Comparison of ENCODE assay signal across 27 cellular contexts in the genomic region with DNA sequence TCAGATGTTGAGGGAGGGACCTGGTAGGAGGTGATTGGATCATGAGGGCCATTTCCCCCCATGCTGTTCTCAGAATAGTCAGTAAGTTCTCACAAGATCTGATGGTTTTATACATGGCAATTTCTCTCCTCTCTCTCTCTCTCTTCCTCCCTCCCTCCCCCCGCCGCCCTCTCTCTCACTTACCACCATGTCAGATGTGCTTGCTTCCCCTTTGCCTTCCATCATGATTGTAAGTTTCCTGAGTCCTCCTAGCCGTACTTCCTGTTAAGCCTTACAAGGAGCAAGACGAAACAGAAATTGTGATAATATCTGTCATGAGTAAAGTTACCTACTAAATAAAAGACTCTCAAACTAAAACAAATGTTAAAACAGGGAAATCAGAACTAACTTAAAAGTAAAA. TPM values are rescaled to one million over a fixed set of nuclear protein-coding genes. Genes with fewer than 3 reads are reported as not detected.
A peak's percentile ranks its signal among the peaks of the same experiment; 100 is the strongest.
DNase-seq lines count a peak whose midpoint lies in the region; ATAC-seq and TF ChIP-seq lines count a peak whose summit lies in the region.
"Had no signal": no experiment of that assay in that cellular context is flagged by ENCODE, and none has a peak within 500 bp of the region (broad histone marks: within the 10 kb centered on the region; RNA-seq: fewer than 3 reads in every experiment).

No MANE protein-coding gene starts in this region.

- peaks cover 26% of the 10 kb centered on the region for H3K4me1 ChIP-seq in BLaER1
- H3K4me1 ChIP-seq in RWPE2 (ENCODE audit: insufficient read depth, poor library complexity, severe bottlenecking): peaks cover 27% of the 10 kb centered on the region
- H3K4me1 ChIP-seq: ascending aorta, gastrocnemius medialis, testis had no signal

- no peak overlapping the region for H3K9ac ChIP-seq in BLaER1
- H3K9ac ChIP-seq: GM23248 had no signal

- POLR2A ChIA-PET in naive thymus-derived CD8-positive, alpha-beta T cell (lab: Charles Lee): no interaction called here

- DNase-seq in KBM-7 (peak; percentile 81), RWPE2 (ENCODE audit: low spot score) (no peak), immature natural killer cell (no peak), NCI-H1092 treated with DMSO at 0.1 percent for 48 hours (lab: John Stamatoyannopoulos, UW) (no peak), RKO (ENCODE audit: low spot score) (no peak)
- no peak for DNase-seq in naive thymus-derived CD8-positive, alpha-beta T cell
- DNase-seq: ACHN; activated B cell treated with CpG ODN at 0.5 μM for 24 hours; activated CD8-positive, alpha-beta memory T cell treated with anti-CD3 and anti-CD28 coated beads for 24 hours; activated naive CD4-positive, alpha-beta T cell treated with anti-CD3 and anti-CD28 coated beads, Interleukin-2, amount 50 U/mL, for 16 hours; activated T-cell treated with anti-CD3 and anti-CD28 coated beads, Interleukin-2, amount 50 U/mL, for 48 hours; CD8-positive, alpha-beta T cell; effector CD4-positive, alpha-beta T cell; GM23248; NCI-H187; NCI-H82; occipital lobe; retina; RPMI8226; T-helper 1 cell; testis had no signal

- H3K9me3 Mint-ChIP-seq in immature natural killer cell: no peaks in the 10 kb centered on the region
- H3K9me3 Mint-ChIP-seq in naive thymus-derived CD8-positive, alpha-beta T cell: no peaks in the 10 kb centered on the region
- H3K9me3 Mint-ChIP-seq: activated B cell treated with CpG ODN at 0.5 μM for 24 hours; CD8-positive, alpha-beta T cell; stimulated activated memory B cell treated with anti-CD40 and anti-IgM and Interleukin-4, amounts not matched to agents 10 μg/mL and 1 μg/mL and 100 μg/mL, for 72 hours had no signal

- in situ Hi-C loops in KBM-7 (cut with MboI; ENCODE audit: low pct_unique_long_range_greater_than_20kb, low sequenced_read_pairs): no loop called here

- ATAC-seq in RWPE2 (ENCODE audit: low read depth) (no peak), HG02759 (IDR thresholded peaks at IDR 0.05; ENCODE audit: unreplicated experiment) (no peak)
- no peak for ATAC-seq in naive thymus-derived CD8-positive, alpha-beta T cell
- ATAC-seq: CD8-positive, alpha-beta T cell; esophagus mucosa; gastrocnemius medialis; stimulated activated memory B cell treated with anti-CD40 and anti-IgM and Interleukin-4, amounts not matched to agents 10 μg/mL and 1 μg/mL and 100 μg/mL, for 72 hours had no signal

- H3K36me3 Mint-ChIP-seq in immature natural killer cell: no peaks in the 10 kb centered on the region
- H3K36me3 Mint-ChIP-seq in naive thymus-derived CD8-positive, alpha-beta T cell: no peaks in the 10 kb centered on the region
- H3K36me3 Mint-ChIP-seq: CD8-positive, alpha-beta T cell; stimulated activated memory B cell treated with anti-CD40 and anti-IgM and Interleukin-4, amounts not matched to agents 10 μg/mL and 1 μg/mL and 100 μg/mL, for 72 hours had no signal

- H3K27ac Mint-ChIP-seq in immature natural killer cell: peak overlapping the region; percentile 58 to 94 (median 86)
- no peak overlapping the region for H3K27ac Mint-ChIP-seq in naive thymus-derived CD8-positive, alpha-beta T cell
- H3K27ac Mint-ChIP-seq: activated B cell treated with CpG ODN at 0.5 μM for 24 hours; CD8-positive, alpha-beta T cell; stimulated activated memory B cell treated with anti-CD40 and anti-IgM and Interleukin-4, amounts not matched to agents 10 μg/mL and 1 μg/mL and 100 μg/mL, for 72 hours had no signal

- H3K4me1 Mint-ChIP-seq in immature natural killer cell: peaks cover 80 to 92% of the 10 kb centered on the region in 2 donors
- H3K4me1 Mint-ChIP-seq in naive thymus-derived CD8-positive, alpha-beta T cell: peaks cover 0 to 17% (median under 1%) of the 10 kb centered on the region in 4 donors

- H3K9me3 ChIP-seq in BLaER1 (peaks cover 8% of the 10 kb centered on the region), RWPE2 (ENCODE audit: severe bottlenecking) (no peaks in the 10 kb centered on the region)
- H3K9me3 ChIP-seq: ascending aorta, gastrocnemius medialis, testis had no signal

- TF ChIP-seq CTCF in RWPE2 (IDR thresholded peaks at IDR 0.05; ENCODE audit: poor library complexity, severe bottlenecking): no peak

- H3K27ac ChIP-seq in BLaER1 (no peak overlapping the region), RWPE2 (ENCODE audit: poor library complexity, severe bottlenecking) (peak overlapping the region; percentile 98)
- H3K27ac ChIP-seq: ascending aorta, gastrocnemius medialis, GM23248, testis had no signal

- no peaks in the 10 kb centered on the region for H4K20me1 ChIP-seq in BLaER1

- H3K27me3 ChIP-seq in BLaER1: no peaks in the 10 kb centered on the region
- no peaks in the 10 kb centered on the region for H3K27me3 ChIP-seq in RWPE2 (ENCODE audit: insufficient read depth, poor library complexity, severe bottlenecking)
- H3K27me3 ChIP-seq: ascending aorta, gastrocnemius medialis, testis had no signal

- H3K27me3 Mint-ChIP-seq in immature natural killer cell (ENCODE audit: low read depth in 3 of 3): no peaks in the 10 kb centered on the region
- H3K27me3 Mint-ChIP-seq in naive thymus-derived CD8-positive, alpha-beta T cell: peaks cover 0 to 19% (median 6%) of the 10 kb centered on the region in 5 donors

- H3K4me3 ChIP-seq in BLaER1: no peak overlapping the region
- H3K4me3 ChIP-seq in RWPE2 (ENCODE audit: severe bottlenecking): no peak overlapping the region
- H3K4me3 ChIP-seq: ascending aorta, gastrocnemius medialis, GM23248, testis had no signal

- H3K4me3 Mint-ChIP-seq in immature natural killer cell: peak overlapping the region in 4 of 5 donors; percentile 22 to 58 (median 28)
- no peak overlapping the region for H3K4me3 Mint-ChIP-seq in naive thymus-derived CD8-positive, alpha-beta T cell
- H3K4me3 Mint-ChIP-seq: activated B cell treated with CpG ODN at 0.5 μM for 24 hours; CD8-positive, alpha-beta T cell; stimulated activated memory B cell treated with anti-CD40 and anti-IgM and Interleukin-4, amounts not matched to agents 10 μg/mL and 1 μg/mL and 100 μg/mL, for 72 hours had no signal

- H3K4me2 ChIP-seq in BLaER1: peak overlapping the region; percentile 58

- H3K36me3 ChIP-seq in BLaER1 (no peaks in the 10 kb centered on the region), RWPE2 (ENCODE audit: low read depth) (no peaks in the 10 kb centered on the region)
- H3K36me3 ChIP-seq: ascending aorta, gastrocnemius medialis had no signal

RNA-seq across cellular contexts. Expression of a gene that starts 19.9 kb away (rescaled TPM):
- 10 to 100 TPM in 2 of 3 donors, 1 to 10 TPM in 1; 9.4 to 24.8 (median 24.3) TPM for polyA plus RNA-seq in immature natural killer cell
- not detected for total RNA-seq in naive thymus-derived CD8-positive, alpha-beta T cell
- 1 to 10 TPM in 1 of 3 donors, under 1 TPM in 1, not detected in 1; 0.11 to 2.1 TPM for polyA plus RNA-seq in naive thymus-derived CD8-positive, alpha-beta T cell
- total RNA-seq: activated B cell treated with CpG ODN at 0.5 μM for 24 hours; ascending aorta; CD8-positive, alpha-beta T cell; gastrocnemius medialis; GM23248; occipital lobe had no signal
- polyA plus RNA-seq: GM23248 had no signal

Comparison
In these comparisons a context has a peak if more than half of its experiments do, and no peak if none do; other contexts are left out.
1. H3K27ac Mint-ChIP-seq: peak in immature natural killer cell (6 of 6); none in naive thymus-derived CD8-positive, alpha-beta T cell (0 of 10).
2. H3K4me3 Mint-ChIP-seq: peak in immature natural killer cell (4 of 5); none in naive thymus-derived CD8-positive, alpha-beta T cell (0 of 10).